In the genomic region with DNA sequence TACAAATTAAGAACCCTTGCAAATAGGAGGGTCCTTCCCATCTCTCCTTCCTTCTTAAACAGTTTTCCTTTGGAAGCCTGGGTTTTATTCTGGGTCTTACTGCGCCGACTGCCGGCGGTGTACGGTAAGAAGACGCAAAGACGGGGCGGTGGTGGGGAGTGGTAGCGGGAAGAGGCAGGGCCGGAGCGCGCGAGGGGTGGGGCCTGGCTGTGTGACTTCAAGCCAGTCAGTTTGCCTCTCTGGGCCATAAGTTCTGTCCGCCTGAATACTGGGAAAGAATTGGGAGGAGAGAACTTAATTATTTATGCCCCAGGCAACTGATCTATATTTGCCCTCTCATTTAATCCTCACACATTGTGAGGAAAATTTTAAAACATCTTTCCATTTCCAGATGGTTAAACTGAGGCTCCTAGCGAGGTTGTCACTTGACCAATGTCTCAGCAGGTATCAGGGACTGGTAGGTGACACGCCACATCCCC, we compare ENCODE assay signal across 1 cellular context.
TF ChIP-seq lines count a peak whose summit lies in the region.

No MANE protein-coding gene starts in this region.

TF ChIP-seq in GM23338, 12 proteins besides CTCF, POLR2A, EP300 and RAD21 (continued from another document):
- TF ChIP-seq, protein P1, sequence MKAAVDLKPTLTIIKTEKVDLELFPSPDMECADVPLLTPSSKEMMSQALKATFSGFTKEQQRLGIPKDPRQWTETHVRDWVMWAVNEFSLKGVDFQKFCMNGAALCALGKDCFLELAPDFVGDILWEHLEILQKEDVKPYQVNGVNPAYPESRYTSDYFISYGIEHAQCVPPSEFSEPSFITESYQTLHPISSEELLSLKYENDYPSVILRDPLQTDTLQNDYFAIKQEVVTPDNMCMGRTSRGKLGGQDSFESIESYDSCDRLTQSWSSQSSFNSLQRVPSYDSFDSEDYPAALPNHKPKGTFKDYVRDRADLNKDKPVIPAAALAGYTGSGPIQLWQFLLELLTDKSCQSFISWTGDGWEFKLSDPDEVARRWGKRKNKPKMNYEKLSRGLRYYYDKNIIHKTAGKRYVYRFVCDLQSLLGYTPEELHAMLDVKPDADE (IDR thresholded peaks at IDR 0.05): no peak
- TF ChIP-seq, protein P2, sequence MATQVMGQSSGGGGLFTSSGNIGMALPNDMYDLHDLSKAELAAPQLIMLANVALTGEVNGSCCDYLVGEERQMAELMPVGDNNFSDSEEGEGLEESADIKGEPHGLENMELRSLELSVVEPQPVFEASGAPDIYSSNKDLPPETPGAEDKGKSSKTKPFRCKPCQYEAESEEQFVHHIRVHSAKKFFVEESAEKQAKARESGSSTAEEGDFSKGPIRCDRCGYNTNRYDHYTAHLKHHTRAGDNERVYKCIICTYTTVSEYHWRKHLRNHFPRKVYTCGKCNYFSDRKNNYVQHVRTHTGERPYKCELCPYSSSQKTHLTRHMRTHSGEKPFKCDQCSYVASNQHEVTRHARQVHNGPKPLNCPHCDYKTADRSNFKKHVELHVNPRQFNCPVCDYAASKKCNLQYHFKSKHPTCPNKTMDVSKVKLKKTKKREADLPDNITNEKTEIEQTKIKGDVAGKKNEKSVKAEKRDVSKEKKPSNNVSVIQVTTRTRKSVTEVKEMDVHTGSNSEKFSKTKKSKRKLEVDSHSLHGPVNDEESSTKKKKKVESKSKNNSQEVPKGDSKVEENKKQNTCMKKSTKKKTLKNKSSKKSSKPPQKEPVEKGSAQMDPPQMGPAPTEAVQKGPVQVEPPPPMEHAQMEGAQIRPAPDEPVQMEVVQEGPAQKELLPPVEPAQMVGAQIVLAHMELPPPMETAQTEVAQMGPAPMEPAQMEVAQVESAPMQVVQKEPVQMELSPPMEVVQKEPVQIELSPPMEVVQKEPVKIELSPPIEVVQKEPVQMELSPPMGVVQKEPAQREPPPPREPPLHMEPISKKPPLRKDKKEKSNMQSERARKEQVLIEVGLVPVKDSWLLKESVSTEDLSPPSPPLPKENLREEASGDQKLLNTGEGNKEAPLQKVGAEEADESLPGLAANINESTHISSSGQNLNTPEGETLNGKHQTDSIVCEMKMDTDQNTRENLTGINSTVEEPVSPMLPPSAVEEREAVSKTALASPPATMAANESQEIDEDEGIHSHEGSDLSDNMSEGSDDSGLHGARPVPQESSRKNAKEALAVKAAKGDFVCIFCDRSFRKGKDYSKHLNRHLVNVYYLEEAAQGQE (IDR thresholded peaks at IDR 0.05; ENCODE audit: unreplicated experiment): no peak
